Comparison of ENCODE assay signal across 1 cellular context in genomic region chr2:128323501-128323931, GRCh38.
TF ChIP-seq lines count a peak whose summit lies in the region.

No MANE protein-coding gene starts in this region.

TF ChIP-seq in H1, 55 proteins besides CTCF, POLR2A, EP300 and RAD21:
- TF ChIP-seq HDAC6 (IDR thresholded peaks at IDR 0.05; ENCODE audit: low read depth, low read length) (no peak), CHD7 (IDR thresholded peaks at IDR 0.05; ENCODE audit: insufficient replicate concordance, low read length) (no peak), SAP30 (IDR thresholded peaks at IDR 0.05; ENCODE audit: insufficient read depth, insufficient replicate concordance, low read length) (no peak), SP1 (IDR thresholded peaks at IDR 0.05; ENCODE audit: low read depth, low read length) (no peak), SIN3A (conservative IDR thresholded peaks at IDR 0.05 in 1 of 2, IDR thresholded peaks at IDR 0.05 in 1 of 2; ENCODE audit: low read depth in 1 of 2, low read length in 2 of 2) (no peak), SIX5 (IDR thresholded peaks at IDR 0.05; ENCODE audit: low read depth, low read length) (no peak), CREB1 (IDR thresholded peaks at IDR 0.05) (no peak), SUZ12 (IDR thresholded peaks at IDR 0.05; ENCODE audit: low read length) (no peak), BRCA1 (IDR thresholded peaks at IDR 0.05; ENCODE audit: low read depth, low read length) (no peak), GTF2F1 (IDR thresholded peaks at IDR 0.05; ENCODE audit: borderline replicate concordance, low read depth, low read length) (no peak), CHD2 (IDR thresholded peaks at IDR 0.05; ENCODE audit: low read length) (no peak), ATF2 (IDR thresholded peaks at IDR 0.05; ENCODE audit: low read length) (no peak)
